ENCODE assay signal across 8 cellular contexts in the genomic region with DNA sequence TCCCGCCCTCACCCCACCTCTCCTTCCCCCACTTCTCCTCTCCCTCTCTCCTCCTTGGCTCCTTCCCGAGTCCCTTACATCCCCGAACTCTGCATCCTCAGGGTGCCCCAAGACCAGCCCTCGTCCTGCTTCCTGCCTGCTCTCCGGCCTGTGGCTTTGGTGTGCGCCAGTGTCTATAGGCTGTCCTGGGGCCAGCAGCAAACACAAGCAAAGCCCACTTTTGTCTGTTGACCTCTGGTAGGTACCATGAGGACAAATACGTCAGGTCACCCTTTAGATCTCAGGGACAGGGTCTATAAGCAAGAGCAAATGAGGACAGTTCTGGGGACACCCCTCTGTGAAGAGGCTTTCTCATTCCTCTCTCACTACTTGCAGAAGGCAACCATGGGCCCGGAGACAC. TPM values are rescaled to one million over a fixed set of nuclear protein-coding genes. Genes with fewer than 3 reads are reported as not detected.
DNase-seq lines count a peak whose midpoint lies in the region; ATAC-seq and TF ChIP-seq lines count a peak whose summit lies in the region.

No MANE protein-coding gene starts in this region.

- peak overlapping the region; percentile 62 for H3K27ac Mint-ChIP-seq in memory B cell

- peaks cover 3 to 12% (median 8%) of the 10 kb centered on the region in 4 donors for H3K4me1 ChIP-seq in upper lobe of left lung

- DNase-seq in activated T-cell treated with anti-CD3 and anti-CD28 coated beads, Interleukin-2, amount 50 U/mL, for 4 hours = no peak
- DNase-seq in activated T-cell treated with anti-CD3 and anti-CD28 coated beads for 4 hours = no peak
- DNase-seq in astrocyte of the spinal cord (ENCODE audit: low read depth, low spot score) = no peak
- peak in 1 of 2 donors; percentile 19 for DNase-seq in memory B cell (ENCODE audit: low spot score in 2 of 2)
- no peak for DNase-seq in upper lobe of left lung
- no peak for DNase-seq in OCI-M1 (lab: John Stamatoyannopoulos, UW)
- DNase-seq in stimulated activated CD4-positive, alpha-beta T cell treated with anti-CD3 and anti-CD28 coated beads, Interleukin-12 subunit alpha, Interleukin-12 subunit beta, amount 100 ng/mL, for 4 hours = no peak

- TF ChIP-seq CTCF in astrocyte of the spinal cord (IDR thresholded peaks at IDR 0.05; ENCODE audit: low read depth, low read length) = no peak
- no peak for TF ChIP-seq CTCF in upper lobe of left lung (IDR thresholded peaks at IDR 0.05)

- H3K4me3 Mint-ChIP-seq in activated T-cell treated with anti-CD3 and anti-CD28 coated beads, Interleukin-2, amount 50 U/mL, for 4 hours = peak overlapping the region; percentile 83
- peak overlapping the region; percentile 94 for H3K4me3 Mint-ChIP-seq in memory B cell

- peak in 1 of 2 donors; percentile 15 for ATAC-seq in activated T-cell treated with anti-CD3 and anti-CD28 coated beads, Interleukin-2, amount 50 U/mL, for 4 hours
- ATAC-seq in memory B cell (ENCODE audit: low read depth) (no peak), upper lobe of left lung (ENCODE audit: low FRiP score in 2 of 2) (peak in 1 of 2 donors; percentile 33), HG03159 (IDR thresholded peaks at IDR 0.05; ENCODE audit: unreplicated experiment) (no peak)

- in situ Hi-C loops in astrocyte of the spinal cord (cut with HindIII; ENCODE audit: low sequenced_read_pairs) = no loop called here

- no peaks in the 10 kb centered on the region for H3K36me3 ChIP-seq in upper lobe of left lung

- no peak for TF ChIP-seq POLR2A in upper lobe of left lung (IDR thresholded peaks at IDR 0.05)

- peak overlapping the region in 1 of 4 donors; percentile 42 for H3K27ac ChIP-seq in upper lobe of left lung

- peaks cover 25% of the 10 kb centered on the region for H3K27me3 Mint-ChIP-seq in activated T-cell treated with anti-CD3 and anti-CD28 coated beads, Interleukin-2, amount 50 U/mL, for 4 hours (ENCODE audit: low read depth)
- peaks cover 6% of the 10 kb centered on the region for H3K27me3 Mint-ChIP-seq in memory B cell

- H3K4me3 ChIP-seq in astrocyte of the spinal cord (ENCODE audit: low read depth, low read length) (peak overlapping the region; percentile 27), upper lobe of left lung (peak overlapping the region in 3 of 4 donors; percentile 63 to 76 (median 66))

- no peaks in the 10 kb centered on the region for H3K36me3 Mint-ChIP-seq in activated T-cell treated with anti-CD3 and anti-CD28 coated beads, Interleukin-2, amount 50 U/mL, for 4 hours (ENCODE audit: insufficient read depth)
- H3K36me3 Mint-ChIP-seq in memory B cell = no peaks in the 10 kb centered on the region

- H3K9me3 Mint-ChIP-seq in activated T-cell treated with anti-CD3 and anti-CD28 coated beads, Interleukin-2, amount 50 U/mL, for 4 hours = no peaks in the 10 kb centered on the region
- H3K9me3 Mint-ChIP-seq in memory B cell = no peaks in the 10 kb centered on the region

- H3K27me3 ChIP-seq in upper lobe of left lung = peaks cover 0 to 3% (median 0%) of the 10 kb centered on the region in 4 donors

- H3K9me3 ChIP-seq in upper lobe of left lung = no peaks in the 10 kb centered on the region

- no peak for TF ChIP-seq EP300 in upper lobe of left lung (IDR thresholded peaks at IDR 0.05)

- WGBS in upper lobe of left lung, 2 donors = 25 to 28% methylated on average over 7 of the region's 8 CpGs

- H3K4me1 Mint-ChIP-seq in activated T-cell treated with anti-CD3 and anti-CD28 coated beads, Interleukin-2, amount 50 U/mL, for 4 hours (ENCODE audit: low read depth) = peaks cover 12% of the 10 kb centered on the region
- H3K4me1 Mint-ChIP-seq in memory B cell = peaks cover 8% of the 10 kb centered on the region

RNA-seq across cellular contexts. Expression of a gene that starts 0.3 kb away (rescaled TPM):
- 1 to 10 TPM; 2.6 to 3.9 (median 3.2) TPM for total RNA-seq in activated T-cell treated with anti-CD3 and anti-CD28 coated beads, Interleukin-2, amount 50 U/mL, for 4 hours
- total RNA-seq in upper lobe of left lung = 10 to 100 TPM in 4 of 6 donors, 1 to 10 TPM in 2; 5.2 to 33.5 (median 17.7) TPM

RNA-seq across cellular contexts. Expression of a gene that starts 10.2 kb away (rescaled TPM):
- 100 to 1,000 TPM in 2 of 3 donors, 10 to 100 TPM in 1; 93.1 to 123 (median 109) TPM for total RNA-seq in activated T-cell treated with anti-CD3 and anti-CD28 coated beads, Interleukin-2, amount 50 U/mL, for 4 hours
- total RNA-seq in upper lobe of left lung = 100 to 1,000 TPM; 105 to 203 (median 148) TPM
